Comparison of ENCODE assay signal across 11 cellular contexts in genomic region chr11:1484716-1485503, GRCh38. TPM values are rescaled to one million over a fixed set of nuclear protein-coding genes. Genes with fewer than 3 reads are reported as not detected.
DNase-seq lines count a peak whose midpoint lies in the region; ATAC-seq and TF ChIP-seq lines count a peak whose summit lies in the region.
"Had no signal": no experiment of that assay in that cellular context is flagged by ENCODE, and none has a peak within 500 bp of the region (broad histone marks: within the 10 kb centered on the region; RNA-seq: fewer than 3 reads in every experiment).

No MANE protein-coding gene starts in this region.

- peaks cover 21% of the 10 kb centered on the region for H3K4me1 ChIP-seq in colonic mucosa
- H3K4me1 ChIP-seq in transverse colon, result peaks cover 57 to 97% (median 69%) of the 10 kb centered on the region in 4 donors

- H3K27ac ChIP-seq in colonic mucosa (no peak overlapping the region), transverse colon (peak overlapping the region; percentile 81 to 92 (median 84))

- no peaks in the 10 kb centered on the region for H3K27me3 Mint-ChIP-seq in activated naive CD4-positive, alpha-beta T cell treated with anti-CD3 and anti-CD28 coated beads, Interleukin-2, amount 50 U/mL, for 24 hours

- H3K27me3 ChIP-seq in colonic mucosa (no peaks in the 10 kb centered on the region), transverse colon (no peaks in the 10 kb centered on the region)

- H3K4me3 ChIP-seq in colonic mucosa, result no peak overlapping the region
- H3K4me3 ChIP-seq in transverse colon, result peak overlapping the region in 3 of 4 donors; percentile 20 to 27 (median 27)
- H3K4me3 ChIP-seq: lung had no signal

- H3K9ac ChIP-seq in colonic mucosa (ENCODE audit: low read depth in 2 of 2, low read length in 2 of 2), result peak overlapping the region in 1 of 2 donors; percentile 41

- no peak for TF ChIP-seq POLR2A in transverse colon (IDR thresholded peaks at IDR 0.05)

- no peak overlapping the region for H3K4me3 Mint-ChIP-seq in activated naive CD4-positive, alpha-beta T cell treated with anti-CD3 and anti-CD28 coated beads, Interleukin-2, amount 50 U/mL, for 24 hours

- H3K9me3 ChIP-seq in colonic mucosa, result no peaks in the 10 kb centered on the region
- no peaks in the 10 kb centered on the region for H3K9me3 ChIP-seq in transverse colon

- WGBS in transverse colon (ENCODE audit: low coverage in 1 of 2), 2 donors, result 64% methylated on average over 17 of the region's 20 CpGs; no CpG with 5 or more reads in 1 of the 2 donors

- no peaks in the 10 kb centered on the region for H3K9me3 Mint-ChIP-seq in activated naive CD4-positive, alpha-beta T cell treated with anti-CD3 and anti-CD28 coated beads, Interleukin-2, amount 50 U/mL, for 24 hours

- H3K4me1 Mint-ChIP-seq in activated naive CD4-positive, alpha-beta T cell treated with anti-CD3 and anti-CD28 coated beads, Interleukin-2, amount 50 U/mL, for 24 hours, result peaks cover 24% of the 10 kb centered on the region

- TF ChIP-seq CTCF in colonic mucosa (IDR thresholded peaks at IDR 0.05), result no peak
- peak in 1 of 5 experiments; percentile 18 for TF ChIP-seq CTCF in transverse colon (IDR thresholded peaks at IDR 0.05)

- in situ Hi-C loops in transverse colon (cut with MboI; ENCODE audit: low pct_ligation_motif_present in 1 of 4, low pct_unique_long_range_greater_than_20kb in 1 of 4, low sequenced_read_pairs in 3 of 4), result no loop called here

- H3K36me3 ChIP-seq in colonic mucosa (no peaks in the 10 kb centered on the region), transverse colon (peaks cover 0 to 6% (median 0%) of the 10 kb centered on the region in 4 donors)

- TF ChIP-seq EP300 in transverse colon (IDR thresholded peaks at IDR 0.05; ENCODE audit: low read depth), result no peak

- DNase-seq in activated naive CD4-positive, alpha-beta T cell (lab: John Stamatoyannopoulos, UW), result no peak
- DNase-seq in colonic mucosa (peak; percentile 49), mucosa of gallbladder (ENCODE audit: low spot score) (peak; percentile 34), transverse colon (no peak), DMS 273 (lab: John Stamatoyannopoulos, UW; ENCODE audit: unreplicated experiment) (no peak), AG08395 (ENCODE audit: low spot score) (no peak)
- DNase-seq: DMS79 treated with DMSO at 0.1 percent for 48 hours, NCI-H2107 had no signal

- H3K27ac Mint-ChIP-seq in activated naive CD4-positive, alpha-beta T cell treated with anti-CD3 and anti-CD28 coated beads, Interleukin-2, amount 50 U/mL, for 24 hours, result peak overlapping the region; percentile 74

- no peak for ATAC-seq in GM19463 (IDR thresholded peaks at IDR 0.05; ENCODE audit: unreplicated experiment)

- intact Hi-C loops in colonic mucosa (cut with DNase I) (no loop called here), transverse colon (cut with DNase I; ENCODE audit: low total_unique reads) (no loop called here)

- peaks cover 1% of the 10 kb centered on the region for H3K36me3 Mint-ChIP-seq in activated naive CD4-positive, alpha-beta T cell treated with anti-CD3 and anti-CD28 coated beads, Interleukin-2, amount 50 U/mL, for 24 hours

RNA-seq across cellular contexts. Expression of gene MOB2, which starts 1.7 kb away (rescaled TPM):
- total RNA-seq in colonic mucosa, result 10 to 100 TPM; 41.6 to 49.2 TPM
- 73.4 TPM for total RNA-seq in mucosa of gallbladder
- 10 to 100 TPM; 22.8 to 56.7 (median 42.4) TPM for total RNA-seq in transverse colon

Comparison
In these comparisons a context has a peak if more than half of its experiments do, and no peak if none do; other contexts are left out.
1. DNase-seq: peak in colonic mucosa (single experiment) and mucosa of gallbladder (single experiment); none in activated naive CD4-positive, alpha-beta T cell (0 of 4), transverse colon (single experiment), DMS 273 (single experiment) and AG08395 (single experiment).